In the genomic region with DNA sequence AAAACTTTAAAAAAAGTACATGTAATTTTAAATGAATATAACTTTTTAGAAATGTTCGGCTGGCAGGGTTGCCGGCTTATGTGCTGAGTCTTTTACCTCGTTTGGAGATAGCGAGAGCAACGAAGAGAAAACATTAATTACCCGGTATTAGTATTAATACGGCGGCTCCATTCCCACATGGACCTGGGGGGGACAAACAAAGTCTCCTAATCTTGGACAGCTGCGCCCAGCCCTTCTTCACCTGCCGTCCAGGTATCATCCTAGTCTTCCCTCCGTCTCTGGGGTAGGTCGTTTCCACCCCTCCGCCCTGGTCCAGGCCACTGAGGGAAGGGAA, we compare ENCODE assay signal across 8 cellular contexts.
A peak's percentile ranks its signal among the peaks of the same experiment; 100 is the strongest.
DNase-seq lines count a peak whose midpoint lies in the region; ATAC-seq lines count a peak whose summit lies in the region.

No MANE protein-coding gene starts in this region.

- no peaks in the 10 kb centered on the region for H3K36me3 ChIP-seq in iPS-15b (ENCODE audit: control insufficient read depth, insufficient read depth, low read length)

- peaks cover 8% of the 10 kb centered on the region for H3K27me3 Mint-ChIP-seq in activated naive CD4-positive, alpha-beta T cell treated with anti-CD3 and anti-CD28 coated beads, Interleukin-2, amount 10 ng/mL, durations not matched to agents 7 days and 5 days
- no peaks in the 10 kb centered on the region for H3K27me3 Mint-ChIP-seq in stimulated activated naive B cell treated with anti-CD40 and anti-IgM and Interleukin-4, amounts not matched to agents 10 μg/mL and 1 μg/mL and 100 μg/mL, for 72 hours

- CTCF ChIA-PET in activated naive CD4-positive, alpha-beta T cell treated with anti-CD3 and anti-CD28 coated beads, Interleukin-2, amount 10 ng/mL, durations not matched to agents 7 days and 5 days (lab: Charles Lee): interaction anchor here (2.2 kb wide), 1 partner anchor 205 kb away, joined by 7 read pairs; the partner anchor contains the start of gene SNAPC5

- ATAC-seq in stimulated activated naive B cell treated with anti-CD40 and anti-IgM and Interleukin-4, amounts not matched to agents 10 μg/mL and 1 μg/mL and 100 μg/mL, for 72 hours (replicated peaks): no peak

- H3K27me3 ChIP-seq in iPS-15b (ENCODE audit: control insufficient read depth, insufficient read depth, low read length): no peaks in the 10 kb centered on the region

- H3K36me3 Mint-ChIP-seq in activated naive CD4-positive, alpha-beta T cell treated with anti-CD3 and anti-CD28 coated beads, Interleukin-2, amount 10 ng/mL, durations not matched to agents 7 days and 5 days: peaks cover 18% of the 10 kb centered on the region
- peaks cover 0 to 5% of the 10 kb centered on the region in 2 donors for H3K36me3 Mint-ChIP-seq in stimulated activated naive B cell treated with anti-CD40 and anti-IgM and Interleukin-4, amounts not matched to agents 10 μg/mL and 1 μg/mL and 100 μg/mL, for 72 hours

- peaks cover 53% of the 10 kb centered on the region for H3K4me1 Mint-ChIP-seq in activated naive CD4-positive, alpha-beta T cell treated with anti-CD3 and anti-CD28 coated beads, Interleukin-2, amount 10 ng/mL, durations not matched to agents 7 days and 5 days
- H3K4me1 Mint-ChIP-seq in stimulated activated naive B cell treated with anti-CD40 and anti-IgM and Interleukin-4, amounts not matched to agents 10 μg/mL and 1 μg/mL and 100 μg/mL, for 72 hours: peaks cover 23 to 33% of the 10 kb centered on the region in 2 donors

- H3K9me3 Mint-ChIP-seq in activated naive CD4-positive, alpha-beta T cell treated with anti-CD3 and anti-CD28 coated beads, Interleukin-2, amount 10 ng/mL, durations not matched to agents 7 days and 5 days: no peaks in the 10 kb centered on the region
- no peaks in the 10 kb centered on the region for H3K9me3 Mint-ChIP-seq in stimulated activated naive B cell treated with anti-CD40 and anti-IgM and Interleukin-4, amounts not matched to agents 10 μg/mL and 1 μg/mL and 100 μg/mL, for 72 hours

- H3K4me3 ChIP-seq in iPS-15b (ENCODE audit: low read depth, low read length): peak overlapping the region; percentile 64

- H3K9me3 ChIP-seq in iPS-15b (ENCODE audit: control insufficient read depth, insufficient read depth, low read length): no peaks in the 10 kb centered on the region

- H3K27ac Mint-ChIP-seq in activated naive CD4-positive, alpha-beta T cell treated with anti-CD3 and anti-CD28 coated beads, Interleukin-2, amount 10 ng/mL, durations not matched to agents 7 days and 5 days: peak overlapping the region; percentile 88
- H3K27ac Mint-ChIP-seq in stimulated activated naive B cell treated with anti-CD40 and anti-IgM and Interleukin-4, amounts not matched to agents 10 μg/mL and 1 μg/mL and 100 μg/mL, for 72 hours: peak overlapping the region; percentile 88

- H3K4me3 Mint-ChIP-seq in activated naive CD4-positive, alpha-beta T cell treated with anti-CD3 and anti-CD28 coated beads, Interleukin-2, amount 10 ng/mL, durations not matched to agents 7 days and 5 days: peak overlapping the region; percentile 79
- peak overlapping the region; percentile 72 to 85 for H3K4me3 Mint-ChIP-seq in stimulated activated naive B cell treated with anti-CD40 and anti-IgM and Interleukin-4, amounts not matched to agents 10 μg/mL and 1 μg/mL and 100 μg/mL, for 72 hours

- H3K9ac ChIP-seq in iPS-15b (ENCODE audit: low read depth, low read length): peak overlapping the region; percentile 41

- peaks cover 12% of the 10 kb centered on the region for H3K4me1 ChIP-seq in iPS-15b (ENCODE audit: control insufficient read depth, insufficient read depth, low read length)

- DNase-seq in NCI-H1105 treated with DMSO at 0.1 percent for 48 hours (lab: John Stamatoyannopoulos, UW): peak; percentile 76
- DNase-seq in NCI-H1105 (lab: John Stamatoyannopoulos, UW): no peak
- DNase-seq in activated naive CD4-positive, alpha-beta T cell treated with anti-CD3 and anti-CD28 coated beads, Interleukin-2, amount 10 ng/mL, durations not matched to agents 7 days and 5 days: no peak
- no peak for DNase-seq in stimulated activated naive B cell treated with anti-CD40 and anti-IgM and Interleukin-4, amounts not matched to agents 10 μg/mL and 1 μg/mL and 100 μg/mL, for 72 hours
- DNase-seq in CD1c-positive myeloid dendritic cell (ENCODE audit: extremely low spot score): no peak
- DNase-seq in superior temporal gyrus (ENCODE audit: extremely low spot score): no peak
- DNase-seq in T-helper 9 cell: no peak
